In genomic region chr12:45725631-45726593, GRCh38 we compare ENCODE assay signal across 8 cellular contexts. TPM values are rescaled to one million over a fixed set of nuclear protein-coding genes. Genes with fewer than 3 reads are reported as not detected.
DNase-seq lines count a peak whose midpoint lies in the region; ATAC-seq, FAIRE-seq and TF ChIP-seq lines count a peak whose summit lies in the region.

No MANE protein-coding gene starts in this region.

- H3K27ac Mint-ChIP-seq in natural killer cell, result peak overlapping the region; percentile 100

- POLR2A ChIA-PET in GM10248 (lab: Yijun Ruan, JAX), result no interaction called here

- no peaks in the 10 kb centered on the region for H3K9me3 Mint-ChIP-seq in natural killer cell

- H3K36me3 Mint-ChIP-seq in natural killer cell, result peaks cover 6% of the 10 kb centered on the region

- TF ChIP-seq POLR2A in erythroblast (IDR thresholded peaks at IDR 0.05; ENCODE audit: low read length), result no peak

- H3K4me3 Mint-ChIP-seq in natural killer cell, result peak overlapping the region; percentile 100

- H3K27me3 Mint-ChIP-seq in natural killer cell (ENCODE audit: low read depth in 2 of 2), result no peaks in the 10 kb centered on the region

- TF ChIP-seq CTCF in GM10248 (IDR thresholded peaks at IDR 0.05; ENCODE audit: control extremely low read depth, extremely low read depth, low read depth, missing control alignments), result peak; percentile 67
- TF ChIP-seq CTCF in natural killer cell (IDR thresholded peaks at IDR 0.05), result peak; percentile 85

- peak; percentile 69 for FAIRE-seq in TTC549 (lab: Jason Lieb, UNC)

- DNase-seq in AG08396 (ENCODE audit: low spot score), result peak; percentile 25
- peak; percentile 43 for DNase-seq in GM10248 (ENCODE audit: extremely low spot score)
- peak; percentile 68 to 80 (median 70) for DNase-seq in NCI-H1417 (lab: John Stamatoyannopoulos, UW)
- peak; percentile 85 to 86 for DNase-seq in erythroblast (lab: John Stamatoyannopoulos, UW)
- DNase-seq in natural killer cell, result no peak

- ATAC-seq in natural killer cell (no peak), HG02588 (IDR thresholded peaks at IDR 0.05; ENCODE audit: unreplicated experiment) (no peak), HG03520 (IDR thresholded peaks at IDR 0.05; ENCODE audit: unreplicated experiment) (no peak)

- H3K4me1 Mint-ChIP-seq in natural killer cell, result peaks cover 54 to 65% of the 10 kb centered on the region in 2 donors

- CTCF ChIA-PET in GM10248 (lab: Yijun Ruan, JAX), result interaction anchor here (0.6 to 5.6 kb wide), 15 partner anchors 9 to 264 kb away, joined by 3 to 46 read pairs (median 4); no protein-coding TSS in a partner anchor

- intact Hi-C loops in natural killer cell (cut with micrococcal nuclease), result loop anchor here (1.0 to 5.0 kb wide), 8 partner anchors 71 to 646 kb away; partner anchors contain the start of genes ANO6, SCAF11, SLC38A1 and SLC38A2

RNA-seq across cellular contexts. Expression of gene ARID2, which starts 3.6 kb away (rescaled TPM):
- 10 to 100 TPM; 75.2 to 95.7 (median 79.8) TPM for total RNA-seq in natural killer cell
